12 cellular contexts compared by ENCODE assay signal in the genomic region with DNA sequence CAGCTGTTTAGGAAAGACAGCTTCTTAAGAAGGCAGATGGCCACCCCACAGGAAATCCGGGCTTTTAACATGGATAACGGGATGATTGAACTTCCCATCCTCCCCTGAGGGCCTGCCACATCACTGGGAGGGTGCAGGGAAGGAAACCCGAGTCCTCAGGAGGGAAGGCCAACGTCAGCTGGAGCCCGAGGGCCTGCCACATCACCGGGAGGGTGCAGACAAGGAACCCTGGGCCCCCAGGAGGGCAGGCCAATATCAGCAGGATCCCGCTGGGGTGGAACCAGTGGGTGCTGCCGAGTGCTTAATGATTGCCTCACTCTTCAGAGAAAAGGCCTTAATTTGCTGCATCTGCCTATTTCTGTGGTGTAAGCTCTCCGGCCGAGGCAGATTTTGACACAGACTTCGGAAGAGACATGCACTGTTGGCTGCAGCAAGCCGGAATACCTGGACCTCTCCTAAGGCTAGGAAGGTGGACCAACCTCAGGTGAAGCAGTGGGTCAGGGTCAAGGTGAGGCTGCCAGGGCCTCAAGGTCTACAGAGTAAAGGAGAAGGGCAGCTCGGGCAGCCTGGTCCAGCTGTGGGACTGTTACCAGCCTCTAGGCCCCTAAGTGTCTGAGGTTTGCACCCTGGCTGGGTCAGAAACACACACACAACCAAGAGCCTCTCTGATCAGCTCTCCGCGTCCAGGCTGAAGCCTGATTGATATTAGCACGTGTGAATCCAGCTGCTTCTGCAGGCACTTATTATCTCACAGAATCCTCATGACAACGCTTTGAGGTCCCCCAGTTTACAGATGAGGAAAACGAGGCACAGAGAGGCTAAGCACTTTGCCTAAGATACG. TPM values are rescaled to one million over a fixed set of nuclear protein-coding genes. Genes with fewer than 3 reads are reported as not detected.
A peak's percentile ranks its signal among the peaks of the same experiment; 100 is the strongest.
DNase-seq lines count a peak whose midpoint lies in the region; ATAC-seq and TF ChIP-seq lines count a peak whose summit lies in the region.
"Had no signal": no experiment of that assay in that cellular context is flagged by ENCODE, and none has a peak within 500 bp of the region (broad histone marks: within the 10 kb centered on the region; RNA-seq: fewer than 3 reads in every experiment).

No MANE protein-coding gene starts in this region.

- DNase-seq in BE2C (peak; percentile 44), LHCN-M2 (ENCODE audit: low read depth) (peak; percentile 44), astrocyte of the spinal cord (ENCODE audit: low read depth, low spot score) (peak; percentile 32), myocyte (ENCODE audit: low read depth) (peak; percentile 41), T-cell (no peak), kidney glomerular epithelial cell (lab: John Stamatoyannopoulos, UW) (no peak), substantia nigra (lab: John Stamatoyannopoulos, UW) (no peak), HAP-1 (ENCODE audit: low spot score in 2 of 2) (no peak)
- DNase-seq: activated CD4-positive, CD25-positive, alpha-beta regulatory T cell; CD8-positive, alpha-beta memory T cell; naive B cell; stimulated activated naive B cell treated with anti-CD40 and anti-IgM and Interleukin-4, amounts not matched to agents 10 μg/mL and 1 μg/mL and 100 μg/mL, for 72 hours had no signal

- H3K27me3 ChIP-seq in BE2C (no peaks in the 10 kb centered on the region), HAP-1 (ENCODE audit: low read depth) (no peaks in the 10 kb centered on the region)

- no peaks in the 10 kb centered on the region for H3K36me3 Mint-ChIP-seq in T-cell
- H3K36me3 Mint-ChIP-seq: CD8-positive, alpha-beta memory T cell; naive B cell; stimulated activated naive B cell treated with anti-CD40 and anti-IgM and Interleukin-4, amounts not matched to agents 10 μg/mL and 1 μg/mL and 100 μg/mL, for 72 hours had no signal

- no peaks in the 10 kb centered on the region for H3K4me1 Mint-ChIP-seq in T-cell
- H3K4me1 Mint-ChIP-seq: CD8-positive, alpha-beta memory T cell; naive B cell; stimulated activated naive B cell treated with anti-CD40 and anti-IgM and Interleukin-4, amounts not matched to agents 10 μg/mL and 1 μg/mL and 100 μg/mL, for 72 hours had no signal

- H3K36me3 ChIP-seq in BE2C (no peaks in the 10 kb centered on the region), HAP-1 (replicated peaks) (no peaks in the 10 kb centered on the region)

- no peak overlapping the region for H3K27ac ChIP-seq in substantia nigra (ENCODE audit: low read depth, low read length, poor library complexity, severe bottlenecking)

- ATAC-seq in T-cell (replicated peaks in 1 of 4), result no peak
- ATAC-seq: stimulated activated naive B cell treated with anti-CD40 and anti-IgM and Interleukin-4, amounts not matched to agents 10 μg/mL and 1 μg/mL and 100 μg/mL, for 72 hours had no signal

- peaks cover 0 to 8% of the 10 kb centered on the region in 2 donors for H3K27me3 Mint-ChIP-seq in T-cell

- H3K9me3 Mint-ChIP-seq in T-cell, result no peaks in the 10 kb centered on the region
- H3K9me3 Mint-ChIP-seq: CD8-positive, alpha-beta memory T cell; naive B cell; stimulated activated naive B cell treated with anti-CD40 and anti-IgM and Interleukin-4, amounts not matched to agents 10 μg/mL and 1 μg/mL and 100 μg/mL, for 72 hours had no signal

- no peak overlapping the region for H3K4me3 Mint-ChIP-seq in T-cell
- H3K4me3 Mint-ChIP-seq: CD8-positive, alpha-beta memory T cell; naive B cell; stimulated activated naive B cell treated with anti-CD40 and anti-IgM and Interleukin-4, amounts not matched to agents 10 μg/mL and 1 μg/mL and 100 μg/mL, for 72 hours had no signal

- H3K9me3 ChIP-seq in BE2C (no peaks in the 10 kb centered on the region), HAP-1 (no peaks in the 10 kb centered on the region)

- no peak overlapping the region for H3K27ac Mint-ChIP-seq in T-cell
- H3K27ac Mint-ChIP-seq: stimulated activated naive B cell treated with anti-CD40 and anti-IgM and Interleukin-4, amounts not matched to agents 10 μg/mL and 1 μg/mL and 100 μg/mL, for 72 hours had no signal

- no peak overlapping the region for H3K4me3 ChIP-seq in BE2C (ENCODE audit: low read depth, low read length)
- no peak overlapping the region for H3K4me3 ChIP-seq in astrocyte of the spinal cord (ENCODE audit: low read depth, low read length)
- no peak overlapping the region for H3K4me3 ChIP-seq in HAP-1

- POLR2A ChIA-PET in T-cell (lab: Charles Lee), result no interaction called here

- TF ChIP-seq CTCF in BE2C (IDR thresholded peaks at IDR 0.05; ENCODE audit: low read depth, low read length) (no peak), astrocyte of the spinal cord (IDR thresholded peaks at IDR 0.05; ENCODE audit: low read depth, low read length) (no peak)

- H3K4me1 ChIP-seq in BE2C, result no peaks in the 10 kb centered on the region
- no peaks in the 10 kb centered on the region for H3K4me1 ChIP-seq in HAP-1

- in situ Hi-C loops in astrocyte of the spinal cord (cut with HindIII; ENCODE audit: low sequenced_read_pairs), result no loop called here
- in situ Hi-C loops in HAP-1 (cut with MboI; ENCODE audit: low sequenced_read_pairs), result no loop called here

- CTCF ChIA-PET in T-cell (lab: Charles Lee), result no interaction called here

RNA-seq across cellular contexts. Expression of gene COL5A1, which starts 14.8 kb away (rescaled TPM):
- polyA plus RNA-seq in BE2C (2012; ENCODE audit: insufficient read depth, insufficient read length, low read depth), result 2.0 TPM
- total RNA-seq in LHCN-M2 (2014; rRNA removed) (36.4 and 56.0 TPM in 2 replicates), myocyte (91.0 and 129 TPM in 2 replicates), T-cell (1 to 10 TPM in 4 of 5 donors, under 1 TPM in 1; 0.18 to 2.3 (median 1.7) TPM)
- 140 TPM for polyA plus RNA-seq in LHCN-M2 (2012)
- polyA plus RNA-seq in myocyte (2012), result 910 TPM

Comparison
In these comparisons a context has a peak if more than half of its experiments do, and no peak if none do; other contexts are left out.
1. DNase-seq: peak in BE2C (single experiment), LHCN-M2 (single experiment), astrocyte of the spinal cord (single experiment) and myocyte (single experiment); none in T-cell (0 of 34), kidney glomerular epithelial cell (single experiment), substantia nigra (0 of 49) and HAP-1 (0 of 2).
2. RNA of gene COL5A1, which starts 14.8 kb away (total RNA-seq): 91.0 to 129 TPM in myocyte and 36.4 to 56.0 TPM in LHCN-M2; 0.18 to 2.3 TPM in T-cell; every median in the first group is over 10 times any median in the second.